8 cellular contexts compared by ENCODE assay signal in the genomic region with DNA sequence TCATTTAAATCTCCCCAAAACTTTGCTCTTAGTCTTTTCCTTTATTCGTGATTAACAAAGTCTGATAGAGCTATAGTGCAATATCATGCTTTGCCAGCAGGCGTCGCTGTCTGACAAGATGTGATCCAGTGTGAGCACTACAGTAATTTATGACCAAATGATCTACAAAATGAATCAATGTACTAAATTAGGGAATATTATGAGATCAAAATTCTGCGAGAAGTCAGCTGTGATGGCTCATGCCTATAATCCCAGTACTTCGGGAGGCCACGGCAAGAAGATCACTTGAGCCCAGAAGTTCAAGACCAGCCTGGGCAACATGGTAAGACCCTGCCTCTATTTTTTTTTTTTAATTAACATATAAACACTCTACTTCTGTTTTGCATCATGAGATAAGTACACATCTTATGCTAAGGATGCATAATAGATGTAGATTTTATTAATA. TPM values are rescaled to one million over a fixed set of nuclear protein-coding genes. Genes with fewer than 3 reads are reported as not detected.
DNase-seq lines count a peak whose midpoint lies in the region; ATAC-seq and TF ChIP-seq lines count a peak whose summit lies in the region.

No MANE protein-coding gene starts in this region.

- H2AFZ ChIP-seq in neural cell (ENCODE audit: low read depth, low read length): no peak overlapping the region

- H4K20me1 ChIP-seq in neural cell (ENCODE audit: insufficient read depth): no peaks in the 10 kb centered on the region

- no peak for TF ChIP-seq EP300 in neural cell (conservative IDR thresholded peaks at IDR 0.05; ENCODE audit: poor library complexity, severe bottlenecking)

- no peak overlapping the region for H3K27ac ChIP-seq in endodermal cell (ENCODE audit: low read depth, low read length)
- H3K27ac ChIP-seq in neural cell (ENCODE audit: low read length): no peak overlapping the region
- H3K27ac ChIP-seq in thyroid gland: no peak overlapping the region

- peaks cover 12% of the 10 kb centered on the region for H3K27me3 Mint-ChIP-seq in endodermal cell (ENCODE audit: insufficient read depth)

- TF ChIP-seq RAD21 in neural cell (conservative IDR thresholded peaks at IDR 0.05): peak; percentile 60

- H3K4me3 ChIP-seq in endodermal cell (ENCODE audit: low read length): no peak overlapping the region
- no peak overlapping the region for H3K4me3 ChIP-seq in neural cell (ENCODE audit: low read length)
- no peak overlapping the region for H3K4me3 ChIP-seq in thyroid gland (replicated peaks in 1 of 3)

- ATAC-seq in HG02623 (IDR thresholded peaks at IDR 0.05; ENCODE audit: unreplicated experiment) (no peak), GM19035 (IDR thresholded peaks at IDR 0.05; ENCODE audit: unreplicated experiment) (no peak)

- H3K9me3 ChIP-seq in endodermal cell (ENCODE audit: control insufficient read depth, low read length) (peaks cover 19% of the 10 kb centered on the region), neural cell (ENCODE audit: low read length) (peaks cover 4% of the 10 kb centered on the region), thyroid gland (no peaks in the 10 kb centered on the region)

- no peaks in the 10 kb centered on the region for H3K27me3 ChIP-seq in endodermal cell (ENCODE audit: control insufficient read depth, insufficient read depth, low read length, poor library complexity, severe bottlenecking)
- peaks cover 7% of the 10 kb centered on the region for H3K27me3 ChIP-seq in neural cell (ENCODE audit: insufficient read depth, low read depth, low read length)
- H3K27me3 ChIP-seq in thyroid gland: no peaks in the 10 kb centered on the region

- DNase-seq in GM10248 (ENCODE audit: extremely low spot score) (peak; percentile 52), NCI-H1694 (lab: John Stamatoyannopoulos, UW) (peak; percentile 80), endodermal cell (peak; percentile 91), thyroid gland (peak; percentile 63 to 80)
- peak; percentile 92 to 93 for DNase-seq in activated CD4-positive, alpha-beta T cell treated with anti-CD3 and anti-CD28 coated beads, Interleukin-2, amount 50 U/mL, for 48 hours

- H3K79me2 ChIP-seq in neural cell (replicated peaks; ENCODE audit: insufficient read depth, low read length): no peaks in the 10 kb centered on the region

- no peaks in the 10 kb centered on the region for H3K36me3 Mint-ChIP-seq in endodermal cell (ENCODE audit: low read depth)

- WGBS in endodermal cell (ENCODE audit: insufficient coverage in 1 of 2, insufficient read length in 1 of 2), 2 experiments: 50 to 59% methylated on average over 3 to 6 of the region's 6 CpGs
- WGBS in thyroid gland, 2 donors: 51 to 53% methylated on average over 6 of the region's 6 CpGs

- TF ChIP-seq CTCF in GM10248 (IDR thresholded peaks at IDR 0.05; ENCODE audit: control extremely low read depth, extremely low read depth, low read depth, missing control alignments) (peak; percentile 89), endodermal cell (conservative IDR thresholded peaks at IDR 0.05) (peak; percentile 99), neural cell (IDR thresholded peaks at IDR 0.05; ENCODE audit: poor library complexity, severe bottlenecking) (peak; percentile 62), thyroid gland (IDR thresholded peaks at IDR 0.05) (peak; percentile 79 to 97 (median 93))

- CTCF ChIA-PET in GM10248 (lab: Yijun Ruan, JAX): interaction anchor here (0.6 to 6.2 kb wide), 27 partner anchors 8 to 284 kb away, joined by 3 to 84 read pairs (median 4); no protein-coding TSS in a partner anchor

- H3K9me3 Mint-ChIP-seq in endodermal cell: peaks cover 18% of the 10 kb centered on the region

- no peak overlapping the region for H3K9ac ChIP-seq in endodermal cell (ENCODE audit: extremely low read depth, low read length, poor library complexity, severe bottlenecking)
- no peak overlapping the region for H3K9ac ChIP-seq in neural cell (ENCODE audit: low read length)

- H3K4me2 ChIP-seq in neural cell (ENCODE audit: low read length): no peak overlapping the region

- H3K27ac Mint-ChIP-seq in endodermal cell: no peak overlapping the region

- intact Hi-C loops in thyroid gland (cut with DNase I): loop anchor here (2.0 to 10.0 kb wide), 3 partner anchors 168 to 286 kb away; no protein-coding TSS in a partner anchor

- TF ChIP-seq POLR2A in thyroid gland (IDR thresholded peaks at IDR 0.05): no peak

- no peaks in the 10 kb centered on the region for H3F3A ChIP-seq in neural cell (ENCODE audit: insufficient read depth, low read length, poor library complexity, severe bottlenecking)

- H3K4me3 Mint-ChIP-seq in endodermal cell: no peak overlapping the region

- H3K4me1 Mint-ChIP-seq in endodermal cell: no peaks in the 10 kb centered on the region

- H3K36me3 ChIP-seq in endodermal cell (ENCODE audit: control insufficient read depth, insufficient read depth, low read length): no peaks in the 10 kb centered on the region
- H3K36me3 ChIP-seq in neural cell (ENCODE audit: insufficient read depth, low read length): no peaks in the 10 kb centered on the region
- no peaks in the 10 kb centered on the region for H3K36me3 ChIP-seq in thyroid gland

- H3K4me1 ChIP-seq in endodermal cell (ENCODE audit: control insufficient read depth, insufficient read depth, low read length) (no peaks in the 10 kb centered on the region), thyroid gland (peaks cover 14 to 24% of the 10 kb centered on the region in 2 donors)

- POLR2A ChIA-PET in GM10248 (lab: Yijun Ruan, JAX): no interaction called here

- no peaks in the 10 kb centered on the region for H3K9me2 ChIP-seq in neural cell (ENCODE audit: insufficient read depth, low read length)

TF ChIP-seq in neural cell, 6 proteins besides CTCF, POLR2A, EP300 and RAD21:
- TF ChIP-seq TAF1 (IDR thresholded peaks at IDR 0.05; ENCODE audit: low read depth): no peak
- no peak for TF ChIP-seq EZH2 (IDR thresholded peaks at IDR 0.05; ENCODE audit: borderline replicate concordance, insufficient read depth, low read length, poor library complexity, severe bottlenecking)
- TF ChIP-seq SMC3 (conservative IDR thresholded peaks at IDR 0.05; ENCODE audit: poor library complexity): peak; percentile 51
- no peak for TF ChIP-seq POLR2AphosphoS5 (IDR thresholded peaks at IDR 0.05)
- TF ChIP-seq, protein P1, sequence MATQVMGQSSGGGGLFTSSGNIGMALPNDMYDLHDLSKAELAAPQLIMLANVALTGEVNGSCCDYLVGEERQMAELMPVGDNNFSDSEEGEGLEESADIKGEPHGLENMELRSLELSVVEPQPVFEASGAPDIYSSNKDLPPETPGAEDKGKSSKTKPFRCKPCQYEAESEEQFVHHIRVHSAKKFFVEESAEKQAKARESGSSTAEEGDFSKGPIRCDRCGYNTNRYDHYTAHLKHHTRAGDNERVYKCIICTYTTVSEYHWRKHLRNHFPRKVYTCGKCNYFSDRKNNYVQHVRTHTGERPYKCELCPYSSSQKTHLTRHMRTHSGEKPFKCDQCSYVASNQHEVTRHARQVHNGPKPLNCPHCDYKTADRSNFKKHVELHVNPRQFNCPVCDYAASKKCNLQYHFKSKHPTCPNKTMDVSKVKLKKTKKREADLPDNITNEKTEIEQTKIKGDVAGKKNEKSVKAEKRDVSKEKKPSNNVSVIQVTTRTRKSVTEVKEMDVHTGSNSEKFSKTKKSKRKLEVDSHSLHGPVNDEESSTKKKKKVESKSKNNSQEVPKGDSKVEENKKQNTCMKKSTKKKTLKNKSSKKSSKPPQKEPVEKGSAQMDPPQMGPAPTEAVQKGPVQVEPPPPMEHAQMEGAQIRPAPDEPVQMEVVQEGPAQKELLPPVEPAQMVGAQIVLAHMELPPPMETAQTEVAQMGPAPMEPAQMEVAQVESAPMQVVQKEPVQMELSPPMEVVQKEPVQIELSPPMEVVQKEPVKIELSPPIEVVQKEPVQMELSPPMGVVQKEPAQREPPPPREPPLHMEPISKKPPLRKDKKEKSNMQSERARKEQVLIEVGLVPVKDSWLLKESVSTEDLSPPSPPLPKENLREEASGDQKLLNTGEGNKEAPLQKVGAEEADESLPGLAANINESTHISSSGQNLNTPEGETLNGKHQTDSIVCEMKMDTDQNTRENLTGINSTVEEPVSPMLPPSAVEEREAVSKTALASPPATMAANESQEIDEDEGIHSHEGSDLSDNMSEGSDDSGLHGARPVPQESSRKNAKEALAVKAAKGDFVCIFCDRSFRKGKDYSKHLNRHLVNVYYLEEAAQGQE (IDR thresholded peaks at IDR 0.05; ENCODE audit: borderline replicate concordance): no peak
- no peak for TF ChIP-seq MXI1 (conservative IDR thresholded peaks at IDR 0.05; ENCODE audit: poor library complexity, severe bottlenecking)

RNA-seq across cellular contexts. Expression of a gene that starts 3.6 kb away (rescaled TPM):
- total RNA-seq in endodermal cell: 10 to 100 TPM; 20.4 to 26.9 TPM
- polyA plus RNA-seq in endodermal cell (2013, experiment 1 of 2): 10.5 TPM
- polyA plus RNA-seq in endodermal cell (2013, experiment 2 of 2): 10.7 TPM
- polyA plus RNA-seq in neural cell: 1.4 TPM in 2 replicates
- 1.5 and 2.4 TPM in 2 replicates for polyA minus RNA-seq in neural cell
- 10 to 100 TPM; 30.5 to 65.0 (median 36.2) TPM for total RNA-seq in thyroid gland

RNA-seq across cellular contexts. Expression of a gene that starts 54.5 kb away (rescaled TPM):
- 10 to 100 TPM; 21.5 to 34.4 TPM for total RNA-seq in endodermal cell
- polyA plus RNA-seq in endodermal cell (2013, experiment 1 of 2): 14.8 TPM
- 14.2 TPM for polyA plus RNA-seq in endodermal cell (2013, experiment 2 of 2)
- 4.6 and 6.6 TPM in 2 replicates for polyA plus RNA-seq in neural cell
- 10.2 and 11.2 TPM in 2 replicates for polyA minus RNA-seq in neural cell
- total RNA-seq in thyroid gland: 10 to 100 TPM; 36.3 to 64.2 (median 43.6) TPM
